In genomic region chr5:126794157-126794828, GRCh38 we compare ENCODE assay signal across 14 cellular contexts. TPM values are rescaled to one million over a fixed set of nuclear protein-coding genes. Genes with fewer than 3 reads are reported as not detected.
DNase-seq lines count a peak whose midpoint lies in the region; ATAC-seq, FAIRE-seq and TF ChIP-seq lines count a peak whose summit lies in the region.
"Had no signal": no experiment of that assay in that cellular context is flagged by ENCODE, and none has a peak within 500 bp of the region (broad histone marks: within the 10 kb centered on the region; RNA-seq: fewer than 3 reads in every experiment).

No MANE protein-coding gene starts in this region.

- no peaks in the 10 kb centered on the region for H3K9me3 Mint-ChIP-seq in mesothelial cell of epicardium
- H3K9me3 Mint-ChIP-seq: activated T-helper 1 cell treated with anti-CD3 and anti-CD28 coated beads, Interleukin-12 subunit alpha, Interleukin-12 subunit beta, Interleukin-2, Interleukin-4 antibody, amounts not matched to agents 30 ng/mL and 10 ng/mL and 1 ng/mL, durations not matched to agents 14 hours and 24 hours and 36 hours; effector memory CD8-positive, alpha-beta T cell had no signal

- peak overlapping the region; percentile 76 for H3K27ac Mint-ChIP-seq in mesothelial cell of epicardium
- H3K27ac Mint-ChIP-seq: activated T-helper 1 cell treated with anti-CD3 and anti-CD28 coated beads, Interleukin-12 subunit alpha, Interleukin-12 subunit beta, Interleukin-2, Interleukin-4 antibody, amounts not matched to agents 30 ng/mL and 10 ng/mL and 1 ng/mL, durations not matched to agents 14 hours and 24 hours and 36 hours had no signal

- peaks cover 4% of the 10 kb centered on the region for H3K36me3 Mint-ChIP-seq in mesothelial cell of epicardium

- no peak for FAIRE-seq in D721Med (lab: Jason Lieb, UNC)
- FAIRE-seq: astrocyte, small intestine had no signal

- H3K4me3 Mint-ChIP-seq in mesothelial cell of epicardium: no peak overlapping the region
- H3K4me3 Mint-ChIP-seq: activated T-helper 1 cell treated with anti-CD3 and anti-CD28 coated beads, Interleukin-12 subunit alpha, Interleukin-12 subunit beta, Interleukin-2, Interleukin-4 antibody, amounts not matched to agents 30 ng/mL and 10 ng/mL and 1 ng/mL, durations not matched to agents 14 hours and 24 hours and 36 hours had no signal

- ATAC-seq in GM21515 (IDR thresholded peaks at IDR 0.05; ENCODE audit: unreplicated experiment) (peak; percentile 39), GM21825 (IDR thresholded peaks at IDR 0.05; ENCODE audit: unreplicated experiment) (no peak)
- ATAC-seq: effector memory CD8-positive, alpha-beta T cell had no signal

- H3K27me3 Mint-ChIP-seq in mesothelial cell of epicardium (ENCODE audit: low read depth): no peaks in the 10 kb centered on the region
- H3K27me3 Mint-ChIP-seq: effector memory CD8-positive, alpha-beta T cell had no signal

- DNase-seq in NCI-H1436 treated with DMSO at 0.1 percent for 48 hours (lab: John Stamatoyannopoulos, UW): peak; percentile 26
- no peak for DNase-seq in NCI-H1436 (lab: John Stamatoyannopoulos, UW)
- DNase-seq in NCI-H2029 treated with DMSO at 0.1 percent for 48 hours (lab: John Stamatoyannopoulos, UW): peak; percentile 46
- DNase-seq in mesothelial cell of epicardium (ENCODE audit: low spot score in 2 of 2, unreplicated experiment in 2 of 2): no peak
- no peak for DNase-seq in D721Med (ENCODE audit: insufficient read length, low spot score)
- DNase-seq in amniotic stem cell (lab: John Stamatoyannopoulos, UW): no peak
- DNase-seq: activated CD4-positive, alpha-beta T cell treated with anti-CD3 and anti-CD28 coated beads for 1 hour; effector memory CD8-positive, alpha-beta T cell; NCI-H2081; small intestine had no signal

- TF ChIP-seq CTCF in mesothelial cell of epicardium (IDR thresholded peaks at IDR 0.05; ENCODE audit: unreplicated experiment) (no peak), D721Med (IDR thresholded peaks at IDR 0.05; ENCODE audit: insufficient read depth, missing control alignments) (no peak)

- no peaks in the 10 kb centered on the region for H3K4me1 Mint-ChIP-seq in mesothelial cell of epicardium

RNA-seq across cellular contexts. Expression of gene LMNB1, which starts 17.4 kb away (rescaled TPM):
- 79.9 to 85.2 TPM (median 84.4 TPM) in 3 replicates for total RNA-seq in mesothelial cell of epicardium

Comparison
In these comparisons a context has a peak if more than half of its experiments do, and no peak if none do; other contexts are left out.
1. DNase-seq: peak in NCI-H1436 treated with DMSO at 0.1 percent for 48 hours (single experiment) and NCI-H2029 treated with DMSO at 0.1 percent for 48 hours (single experiment); none in NCI-H1436 (single experiment), mesothelial cell of epicardium (0 of 2), D721Med (single experiment) and amniotic stem cell (single experiment).